1 cellular context compared by ENCODE assay signal in genomic region chr2:138182913-138183312, GRCh38.
TF ChIP-seq lines count a peak whose summit lies in the region.

No MANE protein-coding gene starts in this region.

TF ChIP-seq in IMR-90, 13 proteins besides CTCF, POLR2A, EP300 and RAD21:
- TF ChIP-seq CEBPB (IDR thresholded peaks at IDR 0.05; ENCODE audit: low read depth, low read length) (no peak), USF2 (IDR thresholded peaks at IDR 0.05; ENCODE audit: low read depth, low read length) (no peak)
